Comparison of ENCODE assay signal across 24 cellular contexts in the genomic region with DNA sequence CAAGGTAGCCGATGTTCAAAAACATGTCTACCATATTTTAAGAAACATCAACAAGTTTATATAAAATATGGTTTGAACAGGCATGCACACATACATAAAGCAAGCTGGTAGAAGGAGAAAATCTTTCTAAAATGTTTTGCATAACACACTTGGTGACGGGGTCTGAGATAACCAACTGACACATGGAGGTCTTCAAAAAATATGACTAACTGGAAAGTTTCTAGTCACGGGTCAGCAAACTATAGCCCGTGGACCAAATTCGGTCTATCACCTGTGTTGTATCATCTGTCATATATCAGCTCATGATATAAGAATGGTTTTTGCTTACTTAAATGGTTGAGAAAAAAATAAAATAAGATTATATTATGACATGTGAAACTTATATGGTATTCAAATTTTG.
DNase-seq lines count a peak whose midpoint lies in the region; ATAC-seq and TF ChIP-seq lines count a peak whose summit lies in the region.
"Had no signal": no experiment of that assay in that cellular context is flagged by ENCODE, and none has a peak within 500 bp of the region (broad histone marks: within the 10 kb centered on the region; RNA-seq: fewer than 3 reads in every experiment).

No MANE protein-coding gene starts in this region.

- CTCF ChIA-PET in activated B cell treated with CpG ODN at 0.5 μM for 24 hours (lab: Charles Lee): interaction anchor here (0.7 to 1.7 kb wide), 3 partner anchors 12 to 48 kb away, joined by 3 to 7 read pairs (median 4); no protein-coding TSS in a partner anchor

- peaks cover 94% of the 10 kb centered on the region for H3K4me1 Mint-ChIP-seq in stimulated activated naive CD8-positive, alpha-beta T cell treated with anti-CD3 and anti-CD28 coated beads, Interleukin-15, Interleukin-2, amounts not matched to agents 100 ng/mL and 50 ng/mL, for 24 hours (ENCODE audit: low read depth)
- peaks cover 95% of the 10 kb centered on the region for H3K4me1 Mint-ChIP-seq in stimulated activated naive CD8-positive, alpha-beta T cell treated with anti-CD3 and anti-CD28 coated beads, Interleukin-15, amount 100 ng/mL, for 72 hours
- H3K4me1 Mint-ChIP-seq in activated B cell treated with CpG ODN at 0.5 μM for 24 hours (peaks cover 87% of the 10 kb centered on the region), memory B cell (peaks cover 62% of the 10 kb centered on the region)

- no peaks in the 10 kb centered on the region for H3K27me3 Mint-ChIP-seq in stimulated activated naive CD8-positive, alpha-beta T cell treated with anti-CD3 and anti-CD28 coated beads, Interleukin-15, Interleukin-2, amounts not matched to agents 100 ng/mL and 50 ng/mL, for 24 hours
- no peaks in the 10 kb centered on the region for H3K27me3 Mint-ChIP-seq in stimulated activated naive CD8-positive, alpha-beta T cell treated with anti-CD3 and anti-CD28 coated beads, Interleukin-15, amount 100 ng/mL, for 72 hours
- H3K27me3 Mint-ChIP-seq in activated B cell treated with CpG ODN at 0.5 μM for 24 hours (no peaks in the 10 kb centered on the region), memory B cell (no peaks in the 10 kb centered on the region)
- H3K27me3 Mint-ChIP-seq: activated CD4-positive, alpha-beta memory T cell treated with anti-CD3 and anti-CD28 coated beads, Interleukin-2, amount 10 ng/mL, durations not matched to agents 7 days and 5 days; effector memory CD8-positive, alpha-beta T cell; T-cell had no signal

- H3K36me3 Mint-ChIP-seq in stimulated activated naive CD8-positive, alpha-beta T cell treated with anti-CD3 and anti-CD28 coated beads, Interleukin-15, Interleukin-2, amounts not matched to agents 100 ng/mL and 50 ng/mL, for 24 hours (ENCODE audit: low read depth): peaks cover 85% of the 10 kb centered on the region
- H3K36me3 Mint-ChIP-seq in activated B cell treated with CpG ODN at 0.5 μM for 24 hours (ENCODE audit: low read depth) (peaks cover 80% of the 10 kb centered on the region), memory B cell (peaks cover 30% of the 10 kb centered on the region)

- H3K9me3 Mint-ChIP-seq in stimulated activated naive CD8-positive, alpha-beta T cell treated with anti-CD3 and anti-CD28 coated beads, Interleukin-15, Interleukin-2, amounts not matched to agents 100 ng/mL and 50 ng/mL, for 24 hours: no peaks in the 10 kb centered on the region
- H3K9me3 Mint-ChIP-seq in stimulated activated naive CD8-positive, alpha-beta T cell treated with anti-CD3 and anti-CD28 coated beads, Interleukin-15, amount 100 ng/mL, for 72 hours: no peaks in the 10 kb centered on the region
- no peaks in the 10 kb centered on the region for H3K9me3 Mint-ChIP-seq in activated B cell treated with CpG ODN at 0.5 μM for 24 hours
- H3K9me3 Mint-ChIP-seq in memory B cell: no peaks in the 10 kb centered on the region
- H3K9me3 Mint-ChIP-seq: activated CD4-positive, alpha-beta memory T cell treated with anti-CD3 and anti-CD28 coated beads, Interleukin-2, amount 10 ng/mL, durations not matched to agents 7 days and 5 days; effector memory CD8-positive, alpha-beta T cell; T-cell had no signal

- H3K4me3 Mint-ChIP-seq in stimulated activated naive CD8-positive, alpha-beta T cell treated with anti-CD3 and anti-CD28 coated beads, Interleukin-15, Interleukin-2, amounts not matched to agents 100 ng/mL and 50 ng/mL, for 24 hours: no peak overlapping the region
- H3K4me3 Mint-ChIP-seq in stimulated activated naive CD8-positive, alpha-beta T cell treated with anti-CD3 and anti-CD28 coated beads, Interleukin-15, amount 100 ng/mL, for 72 hours: no peak overlapping the region
- H3K4me3 Mint-ChIP-seq in activated B cell treated with CpG ODN at 0.5 μM for 24 hours: peak overlapping the region; percentile 64
- no peak overlapping the region for H3K4me3 Mint-ChIP-seq in memory B cell
- H3K4me3 Mint-ChIP-seq: activated CD4-positive, alpha-beta memory T cell treated with anti-CD3 and anti-CD28 coated beads, Interleukin-2, amount 10 ng/mL, durations not matched to agents 7 days and 5 days; effector memory CD8-positive, alpha-beta T cell had no signal

- no peak for ATAC-seq in stimulated activated naive CD8-positive, alpha-beta T cell treated with anti-CD3 and anti-CD28 coated beads, Interleukin-15, amount 100 ng/mL, for 72 hours
- peak; percentile 62 for ATAC-seq in activated B cell treated with CpG ODN at 0.5 μM for 24 hours (ENCODE audit: low read depth)
- ATAC-seq in memory B cell (ENCODE audit: low read depth): peak; percentile 71
- ATAC-seq in HG03196 (IDR thresholded peaks at IDR 0.05; ENCODE audit: unreplicated experiment): no peak
- no peak for ATAC-seq in GM19452 (IDR thresholded peaks at IDR 0.05; ENCODE audit: unreplicated experiment)
- ATAC-seq: activated CD4-positive, CD25-positive, alpha-beta regulatory T cell treated with anti-CD3 and anti-CD28 coated beads, Interleukin-2, amount 50 U/mL, for 24 hours; effector memory CD8-positive, alpha-beta T cell; left lobe of liver had no signal

- POLR2A ChIA-PET in activated B cell treated with CpG ODN at 0.5 μM for 24 hours (lab: Charles Lee): interaction anchor here (0.5 to 7.5 kb wide), 28 partner anchors 8 to 466 kb away, joined by 3 to 138 read pairs (median 5); partner anchors contain the start of gene FOXP1

- intact Hi-C loops in activated B cell treated with CpG ODN at 0.5 μM for 24 hours (cut with micrococcal nuclease): loop anchor here (1.0 kb wide), 3 partner anchors 9 to 52 kb away; no protein-coding TSS in a partner anchor

- TF ChIP-seq CTCF in activated B cell treated with CpG ODN at 0.5 μM for 24 hours (IDR thresholded peaks at IDR 0.05): no peak

- H3K27ac Mint-ChIP-seq in stimulated activated naive CD8-positive, alpha-beta T cell treated with anti-CD3 and anti-CD28 coated beads, Interleukin-15, Interleukin-2, amounts not matched to agents 100 ng/mL and 50 ng/mL, for 24 hours: peak overlapping the region; percentile 86
- no peak overlapping the region for H3K27ac Mint-ChIP-seq in stimulated activated naive CD8-positive, alpha-beta T cell treated with anti-CD3 and anti-CD28 coated beads, Interleukin-15, amount 100 ng/mL, for 72 hours
- peak overlapping the region; percentile 90 for H3K27ac Mint-ChIP-seq in activated B cell treated with CpG ODN at 0.5 μM for 24 hours
- H3K27ac Mint-ChIP-seq in memory B cell: peak overlapping the region; percentile 91
- H3K27ac Mint-ChIP-seq: activated CD4-positive, alpha-beta memory T cell treated with anti-CD3 and anti-CD28 coated beads, Interleukin-2, amount 10 ng/mL, durations not matched to agents 7 days and 5 days had no signal

- DNase-seq in stimulated activated naive CD8-positive, alpha-beta T cell treated with anti-CD3 and anti-CD28 coated beads, Interleukin-15, amount 100 ng/mL, for 72 hours: no peak
- DNase-seq in activated B cell treated with CpG ODN at 0.5 μM for 24 hours: no peak
- DNase-seq in memory B cell (ENCODE audit: low spot score in 2 of 2): no peak
- no peak for DNase-seq in NCI-H2196 (lab: John Stamatoyannopoulos, UW; ENCODE audit: unreplicated experiment)
- DNase-seq: activated CD4-positive, alpha-beta memory T cell treated with anti-CD3 and anti-CD28 coated beads, Interleukin-2, amount 10 ng/mL, durations not matched to agents 7 days and 5 days; activated gamma-delta T cell; amniotic stem cell; Caco-2; DMS79; effector memory CD8-positive, alpha-beta T cell; GDM1; hippocampal formation; mesendoderm; NCI-H1930; Peyer's patch; SIG-M5; stomach; T-cell; trophoblast cell had no signal

Comparison
In these comparisons a context has a peak if more than half of its experiments do, and no peak if none do; other contexts are left out.
1. H3K27ac Mint-ChIP-seq: peak in stimulated activated naive CD8-positive, alpha-beta T cell treated with anti-CD3 and anti-CD28 coated beads, Interleukin-15, Interleukin-2, amounts not matched to agents 100 ng/mL and 50 ng/mL, for 24 hours (single experiment), activated B cell treated with CpG ODN at 0.5 μM for 24 hours (single experiment) and memory B cell (single experiment); none in stimulated activated naive CD8-positive, alpha-beta T cell treated with anti-CD3 and anti-CD28 coated beads, Interleukin-15, amount 100 ng/mL, for 72 hours (0 of 2).
2. ATAC-seq: peak in activated B cell treated with CpG ODN at 0.5 μM for 24 hours (single experiment) and memory B cell (single experiment); none in stimulated activated naive CD8-positive, alpha-beta T cell treated with anti-CD3 and anti-CD28 coated beads, Interleukin-15, amount 100 ng/mL, for 72 hours (single experiment), HG03196 (single experiment) and GM19452 (single experiment).